ENCODE assay signal across 8 cellular contexts in the genomic region with DNA sequence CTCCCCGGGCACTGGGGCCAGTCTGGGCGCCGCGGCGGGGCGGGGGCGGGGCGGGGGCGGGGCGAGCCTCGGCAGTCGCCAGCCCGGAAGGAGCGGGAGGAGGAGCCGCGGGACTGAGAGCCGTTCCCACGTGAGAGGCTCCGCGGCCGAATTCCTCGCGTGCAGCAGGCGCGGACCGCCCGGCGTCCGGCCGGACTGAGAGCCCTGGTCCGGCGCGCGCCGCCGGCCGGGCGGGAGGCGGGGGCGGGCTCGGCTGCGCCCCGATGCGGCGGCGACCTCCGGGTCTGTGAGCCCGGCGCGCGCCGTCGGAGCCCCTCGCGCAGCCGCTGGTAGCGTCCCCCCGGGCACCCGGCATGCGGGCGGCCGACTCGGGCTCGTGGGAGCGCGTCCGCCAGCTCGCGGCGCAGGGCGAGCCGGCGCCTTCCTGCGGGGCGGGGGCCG.
DNase-seq lines count a peak whose midpoint lies in the region; ATAC-seq, FAIRE-seq and TF ChIP-seq lines count a peak whose summit lies in the region.

No MANE protein-coding gene starts in this region.

- DNase-seq in GM12891 (ENCODE audit: insufficient read length, low spot score) (peak; percentile 64), NCI-H2171 (lab: John Stamatoyannopoulos, UW) (peak; percentile 29), fibroblast of pulmonary artery (ENCODE audit: low read depth) (peak; percentile 61), SHP77 treated with DMSO at 0.1 percent for 48 hours (lab: John Stamatoyannopoulos, UW) (no peak)
- DNase-seq in activated T-cell treated with anti-CD3 and anti-CD28 coated beads, Interleukin-2, amount 50 U/mL, for 4 hours: no peak

- H3K27ac ChIP-seq in neural cell (ENCODE audit: low read length): no peak overlapping the region

- H3K4me2 ChIP-seq in neural cell (ENCODE audit: low read length): no peak overlapping the region

- no peaks in the 10 kb centered on the region for H3K9me3 ChIP-seq in neural cell (ENCODE audit: low read length)

- no peak for TF ChIP-seq RAD21 in neural cell (conservative IDR thresholded peaks at IDR 0.05)

- H3K9ac ChIP-seq in neural cell (ENCODE audit: low read length): no peak overlapping the region

- peaks cover 7% of the 10 kb centered on the region for H3K4me1 Mint-ChIP-seq in activated T-cell treated with anti-CD3 and anti-CD28 coated beads, Interleukin-2, amount 50 U/mL, for 4 hours (ENCODE audit: low read depth)

- no peaks in the 10 kb centered on the region for H3K36me3 ChIP-seq in neural cell (ENCODE audit: insufficient read depth, low read length)

- H2AFZ ChIP-seq in neural cell (ENCODE audit: low read depth, low read length): no peak overlapping the region

- peaks cover 5% of the 10 kb centered on the region for H3K27me3 ChIP-seq in neural cell (ENCODE audit: insufficient read depth, low read depth, low read length)

- no peaks in the 10 kb centered on the region for H3K79me2 ChIP-seq in neural cell (replicated peaks; ENCODE audit: insufficient read depth, low read length)

- no peaks in the 10 kb centered on the region for H3K36me3 Mint-ChIP-seq in activated T-cell treated with anti-CD3 and anti-CD28 coated beads, Interleukin-2, amount 50 U/mL, for 4 hours (ENCODE audit: insufficient read depth)

- TF ChIP-seq CTCF in fibroblast of pulmonary artery (IDR thresholded peaks at IDR 0.05; ENCODE audit: low read length, missing control alignments) (no peak), neural cell (IDR thresholded peaks at IDR 0.05; ENCODE audit: poor library complexity, severe bottlenecking) (no peak)

- no peak for FAIRE-seq in GM12891 (lab: Jason Lieb, UNC)

- H3K4me3 Mint-ChIP-seq in activated T-cell treated with anti-CD3 and anti-CD28 coated beads, Interleukin-2, amount 50 U/mL, for 4 hours: no peak overlapping the region

- peaks cover 8% of the 10 kb centered on the region for H4K20me1 ChIP-seq in neural cell (ENCODE audit: insufficient read depth)

- H3K27me3 Mint-ChIP-seq in activated T-cell treated with anti-CD3 and anti-CD28 coated beads, Interleukin-2, amount 50 U/mL, for 4 hours (ENCODE audit: low read depth): peaks cover 54% of the 10 kb centered on the region

- H3K9me3 Mint-ChIP-seq in activated T-cell treated with anti-CD3 and anti-CD28 coated beads, Interleukin-2, amount 50 U/mL, for 4 hours: no peaks in the 10 kb centered on the region

- TF ChIP-seq POLR2A in GM12891 (IDR thresholded peaks at IDR 0.05; ENCODE audit: low read depth, low read length): no peak

- TF ChIP-seq EP300 in neural cell (conservative IDR thresholded peaks at IDR 0.05; ENCODE audit: poor library complexity, severe bottlenecking): no peak

- H3K9me2 ChIP-seq in neural cell (ENCODE audit: insufficient read depth, low read length): no peaks in the 10 kb centered on the region

- no peaks in the 10 kb centered on the region for H3F3A ChIP-seq in neural cell (ENCODE audit: insufficient read depth, low read length, poor library complexity, severe bottlenecking)

- peak; percentile 80 for ATAC-seq in activated T-cell treated with anti-CD3 and anti-CD28 coated beads, Interleukin-2, amount 50 U/mL, for 4 hours
- ATAC-seq in GM18909 (IDR thresholded peaks at IDR 0.05; ENCODE audit: poor library complexity, unreplicated experiment) (no peak), GM18873 (IDR thresholded peaks at IDR 0.05; ENCODE audit: low FRiP score, unreplicated experiment) (no peak)

- H3K4me3 ChIP-seq in fibroblast of pulmonary artery (replicated peaks; ENCODE audit: low read depth, low read length) (no peak overlapping the region), neural cell (ENCODE audit: low read length) (peak overlapping the region; percentile 51)

TF ChIP-seq in GM12891, 5 proteins besides CTCF, POLR2A, EP300 and RAD21:
- TF ChIP-seq POU2F2 (IDR thresholded peaks at IDR 0.05; ENCODE audit: low read depth, low read length) (no peak), SPI1 (IDR thresholded peaks at IDR 0.05; ENCODE audit: low read depth, low read length) (no peak), TAF1 (IDR thresholded peaks at IDR 0.05; ENCODE audit: low read depth, low read length) (no peak), POLR2AphosphoS5 (IDR thresholded peaks at IDR 0.05; ENCODE audit: low read depth, low read length) (no peak), PAX5 (IDR thresholded peaks at IDR 0.05; ENCODE audit: insufficient read depth, low read length, severe bottlenecking) (no peak)

TF ChIP-seq in neural cell, 6 proteins besides CTCF, POLR2A, EP300 and RAD21:
- TF ChIP-seq TAF1 (IDR thresholded peaks at IDR 0.05; ENCODE audit: low read depth) (no peak), MXI1 (conservative IDR thresholded peaks at IDR 0.05; ENCODE audit: poor library complexity, severe bottlenecking) (no peak)

Comparison
In these comparisons a context has a peak if more than half of its experiments do, and no peak if none do; other contexts are left out.
1. DNase-seq: peak in GM12891 (single experiment), NCI-H2171 (single experiment) and fibroblast of pulmonary artery (single experiment); none in activated T-cell treated with anti-CD3 and anti-CD28 coated beads, Interleukin-2, amount 50 U/mL, for 4 hours (single experiment) and SHP77 treated with DMSO at 0.1 percent for 48 hours (single experiment).
2. ATAC-seq: peak in activated T-cell treated with anti-CD3 and anti-CD28 coated beads, Interleukin-2, amount 50 U/mL, for 4 hours (2 of 2); none in GM18909 (single experiment) and GM18873 (single experiment).